ENCODE assay signal across 8 cellular contexts in the genomic region with DNA sequence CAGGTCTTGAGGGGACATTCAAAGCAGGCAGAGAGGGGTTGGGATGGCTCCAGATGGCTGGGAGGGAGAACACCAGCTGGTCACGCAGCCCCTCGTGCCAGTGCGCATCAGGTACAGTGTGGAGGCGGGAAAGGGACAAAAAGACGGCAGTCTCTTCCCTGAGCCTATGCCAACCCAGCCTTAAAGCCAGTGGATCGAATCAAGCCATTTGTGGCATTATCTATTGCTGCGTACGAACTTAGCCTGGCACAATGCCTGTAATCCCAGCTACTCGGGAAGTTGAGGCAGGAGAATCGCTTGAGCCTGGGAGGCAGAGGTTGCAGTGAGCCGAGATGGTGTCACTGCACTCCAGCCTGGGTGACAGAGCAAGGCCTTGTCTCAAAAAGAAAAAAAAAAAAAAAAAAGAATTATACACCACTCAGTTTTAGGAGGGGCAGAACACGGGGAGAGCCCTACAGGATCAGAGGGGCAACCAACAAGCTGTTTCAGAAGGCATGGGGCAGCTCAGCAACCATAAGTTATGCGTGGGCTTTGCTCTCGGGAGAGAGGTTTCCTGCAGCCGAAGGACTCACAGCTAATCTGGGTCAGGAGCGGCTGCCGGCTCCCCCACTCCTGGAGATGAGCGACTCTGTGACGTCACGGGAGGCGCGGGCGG. TPM values are rescaled to one million over a fixed set of nuclear protein-coding genes. Genes with fewer than 3 reads are reported as not detected.
DNase-seq lines count a peak whose midpoint lies in the region; ATAC-seq and TF ChIP-seq lines count a peak whose summit lies in the region.

No MANE protein-coding gene starts in this region.

- DNase-seq in GM04504 (ENCODE audit: low read depth) = peak; percentile 82
- peak; percentile 95 to 96 for DNase-seq in SJCRH30
- peak; percentile 97 to 99 (median 98) for DNase-seq in right cardiac atrium
- DNase-seq in uterus = peak; percentile 96 to 97
- no peak for DNase-seq in NOMO-1 treated with DMSO at 0.1 percent for 48 hours (lab: John Stamatoyannopoulos, UW; ENCODE audit: unreplicated experiment)

- WGBS in right cardiac atrium = 18% methylated on average over 23 of the region's 23 CpGs

- peak overlapping the region; percentile 73 for H3K27ac ChIP-seq in SJCRH30
- H3K27ac ChIP-seq in angular gyrus (ENCODE audit: low read depth, low read length) = peak overlapping the region; percentile 95
- H3K27ac ChIP-seq in right cardiac atrium (ENCODE audit: low read length) = peak overlapping the region; percentile 46
- H3K27ac ChIP-seq in rectal smooth muscle tissue (ENCODE audit: low read depth, low read length) = peak overlapping the region; percentile 98
- peak overlapping the region; percentile 91 to 95 for H3K27ac ChIP-seq in uterus

- intact Hi-C loops in right cardiac atrium (cut with DNase I) (no loop called here), uterus (cut with DNase I; ENCODE audit: low total_unique reads) (no loop called here)

- no peak for TF ChIP-seq CTCF in uterus (IDR thresholded peaks at IDR 0.05)

- H3K36me3 ChIP-seq in SJCRH30 (no peaks in the 10 kb centered on the region; the same call in 1 of the 2 replicates), rectal smooth muscle tissue (ENCODE audit: control insufficient read depth, insufficient read depth, low read length) (peaks cover 8% of the 10 kb centered on the region), uterus (no peaks in the 10 kb centered on the region)

- H3K9ac ChIP-seq in rectal smooth muscle tissue (ENCODE audit: low read length) = peak overlapping the region; percentile 86

- no peaks in the 10 kb centered on the region for H3K9me3 ChIP-seq in SJCRH30 (replicated peaks)
- no peaks in the 10 kb centered on the region for H3K9me3 ChIP-seq in right cardiac atrium (ENCODE audit: control insufficient read depth, low read length)
- H3K9me3 ChIP-seq in uterus = no peaks in the 10 kb centered on the region

- no peak for TF ChIP-seq POLR2A in uterus (IDR thresholded peaks at IDR 0.05)

- no peaks in the 10 kb centered on the region for H3K4me1 ChIP-seq in SJCRH30
- H3K4me1 ChIP-seq in right cardiac atrium (ENCODE audit: control insufficient read depth, insufficient read depth, low read length) = peaks cover 3% of the 10 kb centered on the region
- H3K4me1 ChIP-seq in rectal smooth muscle tissue (ENCODE audit: control insufficient read depth, insufficient read depth, low read length) = peaks cover 13% of the 10 kb centered on the region
- no peaks in the 10 kb centered on the region for H3K4me1 ChIP-seq in uterus

- ATAC-seq in HG03520 (IDR thresholded peaks at IDR 0.05; ENCODE audit: unreplicated experiment) (peak; percentile 4), right cardiac atrium (peak; percentile 97 to 98)

- H3K27me3 ChIP-seq in SJCRH30 (no peaks in the 10 kb centered on the region), right cardiac atrium (ENCODE audit: control insufficient read depth, insufficient read depth) (no peaks in the 10 kb centered on the region), rectal smooth muscle tissue (ENCODE audit: control insufficient read depth, insufficient read depth, low read length) (no peaks in the 10 kb centered on the region), uterus (no peaks in the 10 kb centered on the region)

- H3K4me3 ChIP-seq in SJCRH30 (peak overlapping the region; percentile 76), right cardiac atrium (ENCODE audit: low read length) (peak overlapping the region; percentile 57), rectal smooth muscle tissue (ENCODE audit: low read length) (peak overlapping the region; percentile 85), uterus (peak overlapping the region; percentile 67 to 82)

RNA-seq across cellular contexts. Expression of gene NDUFB2, which starts 0.4 kb away (rescaled TPM):
- 158 and 204 TPM in 2 replicates for total RNA-seq in SJCRH30 (2014; rRNA removed; shearing (Covaris generic))
- 100 to 1,000 TPM; 460 to 569 (median 505) TPM for total RNA-seq in right cardiac atrium
- polyA plus RNA-seq in right cardiac atrium = 860 TPM
- 100 to 1,000 TPM in 3 of 4 donors, 10 to 100 TPM in 1; 29.5 to 349 (median 157) TPM for total RNA-seq in uterus

RNA-seq across cellular contexts. Expression of gene ADCK2, which starts 23.4 kb away (rescaled TPM):
- 16.1 and 17.3 TPM in 2 replicates for total RNA-seq in SJCRH30 (2014; rRNA removed; shearing (Covaris generic))
- total RNA-seq in right cardiac atrium (10 to 100 TPM; 13.2 to 17.9 (median 14.9) TPM), uterus (10 to 100 TPM; 13.2 to 24.3 (median 22.4) TPM)
- 11.7 TPM for polyA plus RNA-seq in right cardiac atrium

RNA-seq across cellular contexts. Expression of gene DENND2A, which starts 55.5 kb away (rescaled TPM):
- total RNA-seq in SJCRH30 (2014; rRNA removed; shearing (Covaris generic)) = 9.2 and 10.7 TPM in 2 replicates
- total RNA-seq in right cardiac atrium (10 to 100 TPM; 10.7 to 16.6 (median 12.3) TPM), uterus (10 to 100 TPM in 3 of 4 donors, 1 to 10 TPM in 1; 9.1 to 84.8 (median 35.5) TPM)
- 8.7 TPM for polyA plus RNA-seq in right cardiac atrium

Comparison
In these comparisons a context has a peak if more than half of its experiments do, and no peak if none do; other contexts are left out.
1. H3K27ac ChIP-seq: peak in every context shown above with its lines; median percentile 98 in rectal smooth muscle tissue; 95 in angular gyrus; 93 in uterus; 73 in SJCRH30; 46 in right cardiac atrium.